Comparison of ENCODE assay signal across 11 cellular contexts in the genomic region with DNA sequence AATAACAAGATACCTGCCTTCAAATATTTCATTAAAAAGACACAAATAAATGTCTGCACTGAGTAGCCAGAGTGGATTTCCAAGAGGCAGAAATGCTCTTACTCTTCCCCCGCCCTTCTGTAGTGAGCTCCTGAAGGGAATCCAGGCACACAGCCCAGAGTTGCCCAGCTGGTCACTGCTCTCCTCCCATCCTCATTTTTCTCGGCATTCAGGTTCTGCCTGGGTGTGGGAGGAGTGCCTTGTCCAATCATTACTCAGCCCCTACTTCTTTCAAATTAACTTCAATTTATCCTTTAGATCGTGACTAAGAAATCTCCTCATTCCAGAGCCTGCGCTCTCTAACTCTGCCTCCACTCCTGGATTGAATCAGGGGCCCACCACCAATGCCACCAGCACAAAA. TPM values are rescaled to one million over a fixed set of nuclear protein-coding genes. Genes with fewer than 3 reads are reported as not detected.
A peak's percentile ranks its signal among the peaks of the same experiment; 100 is the strongest.
DNase-seq lines count a peak whose midpoint lies in the region; ATAC-seq and TF ChIP-seq lines count a peak whose summit lies in the region.
"Had no signal": no experiment of that assay in that cellular context is flagged by ENCODE, and none has a peak within 500 bp of the region (broad histone marks: within the 10 kb centered on the region; RNA-seq: fewer than 3 reads in every experiment).

No MANE protein-coding gene starts in this region.

- DNase-seq in NCI-H2227 (lab: John Stamatoyannopoulos, UW; ENCODE audit: unreplicated experiment) (peak; percentile 3), NCI-H2227 treated with DMSO at 0.1 percent for 48 hours (lab: John Stamatoyannopoulos, UW) (no peak), left lobe of liver (ENCODE audit: low spot score) (no peak), tibial artery (peak in 1 of 2 donors; percentile 83), SJCRH30 (no peak), COR-L47 (lab: John Stamatoyannopoulos, UW) (no peak)
- DNase-seq in central memory CD8-positive, alpha-beta T cell (ENCODE audit: low spot score in 2 of 2): no peak
- no peak for DNase-seq in activated CD4-positive, alpha-beta T cell treated with anti-CD3 and anti-CD28 coated beads, Interleukin-2, amount 50 U/mL, for 48 hours

- H3K36me3 ChIP-seq in tibial artery (peaks cover 0 to 12% (median 5%) of the 10 kb centered on the region in 3 donors), SJCRH30 (no peaks in the 10 kb centered on the region)

- ATAC-seq in central memory CD8-positive, alpha-beta T cell (replicated peaks; ENCODE audit: extremely low read depth, poor library complexity, severe bottlenecking): no peak
- ATAC-seq in left lobe of liver: peak; percentile 41
- ATAC-seq: A549 had no signal

- no peak overlapping the region for H3K4me3 ChIP-seq in tibial artery
- no peak overlapping the region for H3K4me3 ChIP-seq in SJCRH30
- H3K4me3 ChIP-seq: A549 had no signal

- H3K4me1 ChIP-seq in tibial artery: peaks cover 0 to 98% (median 70%) of the 10 kb centered on the region in 4 donors
- H3K4me1 ChIP-seq in SJCRH30: no peaks in the 10 kb centered on the region

- no peaks in the 10 kb centered on the region for H3K27me3 Mint-ChIP-seq in central memory CD8-positive, alpha-beta T cell

- H3K9me3 Mint-ChIP-seq in central memory CD8-positive, alpha-beta T cell: no peaks in the 10 kb centered on the region

- intact Hi-C loops in tibial artery (cut with DNase I; ENCODE audit: low total_unique reads): no loop called here

- TF ChIP-seq CTCF in tibial artery (IDR thresholded peaks at IDR 0.05): no peak

- H3K27ac ChIP-seq in tibial artery (peak overlapping the region; percentile 73 to 76), SJCRH30 (no peak overlapping the region)
- H3K27ac ChIP-seq: A549, KMS-11, VCaP had no signal

- H3K27me3 ChIP-seq in tibial artery (no peaks in the 10 kb centered on the region), SJCRH30 (no peaks in the 10 kb centered on the region)

- H3K4me3 Mint-ChIP-seq in central memory CD8-positive, alpha-beta T cell: no peak overlapping the region

- H3K4me1 Mint-ChIP-seq in central memory CD8-positive, alpha-beta T cell: peaks cover 66% of the 10 kb centered on the region

- H3K9me3 ChIP-seq in tibial artery (no peaks in the 10 kb centered on the region), SJCRH30 (replicated peaks) (no peaks in the 10 kb centered on the region)
- H3K9me3 ChIP-seq: A549 had no signal

- peaks cover 3% of the 10 kb centered on the region for H3K36me3 Mint-ChIP-seq in central memory CD8-positive, alpha-beta T cell (ENCODE audit: insufficient read depth)

- H3K27ac Mint-ChIP-seq in central memory CD8-positive, alpha-beta T cell (ENCODE audit: low read depth): peak overlapping the region; percentile 38

RNA-seq across cellular contexts. Expression of a gene that starts 12.2 kb away (rescaled TPM):
- 8.4 TPM for total RNA-seq in left lobe of liver
- 18.2 and 19.1 TPM in 2 replicates for total RNA-seq in SJCRH30 (2014; rRNA removed; shearing (Covaris generic))
